In the genomic region with DNA sequence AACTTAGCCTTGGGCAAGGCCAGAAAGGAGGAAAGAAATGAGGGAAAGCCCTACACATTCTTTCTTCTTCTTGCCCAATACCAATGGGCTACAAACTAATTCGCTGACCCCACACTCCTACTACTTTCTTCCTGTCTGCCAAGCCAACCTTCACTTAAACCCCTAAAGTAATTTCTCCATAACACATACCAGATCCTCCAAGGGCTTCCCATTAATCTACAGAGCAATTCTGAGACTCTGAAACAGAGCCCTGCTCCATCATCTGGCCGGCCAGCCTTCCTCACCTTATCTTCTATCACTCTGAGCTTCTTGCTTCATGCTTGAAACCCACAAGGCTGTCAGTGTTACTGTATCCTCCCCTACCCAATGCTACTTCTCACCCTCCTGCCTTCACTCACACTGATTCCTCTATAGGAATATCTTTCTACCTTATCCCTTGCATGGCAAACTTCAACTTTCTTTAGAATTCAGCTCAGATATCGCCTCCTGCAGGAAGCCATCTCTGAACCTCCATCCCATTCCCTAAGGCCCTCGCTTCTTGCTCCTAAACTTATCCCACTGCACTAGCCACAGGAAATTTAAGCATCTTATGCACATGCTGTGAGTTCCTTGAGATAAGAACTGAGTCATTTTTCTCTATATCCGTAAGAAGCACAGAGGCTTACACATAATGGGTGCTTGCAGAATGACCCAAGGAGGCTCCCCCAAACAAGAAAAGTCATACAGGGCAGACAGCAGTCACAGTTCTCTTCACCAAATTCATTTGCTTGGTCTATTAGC, we compare ENCODE assay signal across 19 cellular contexts.
A peak's percentile ranks its signal among the peaks of the same experiment; 100 is the strongest.
DNase-seq lines count a peak whose midpoint lies in the region; ATAC-seq and TF ChIP-seq lines count a peak whose summit lies in the region.
"Had no signal": no experiment of that assay in that cellular context is flagged by ENCODE, and none has a peak within 500 bp of the region (broad histone marks: within the 10 kb centered on the region; RNA-seq: fewer than 3 reads in every experiment).

No MANE protein-coding gene starts in this region.

- H3K9me3 ChIP-seq in esophagus muscularis mucosa = no peaks in the 10 kb centered on the region
- H3K9me3 ChIP-seq: vagina had no signal

- no peak for ATAC-seq in activated B cell treated with CpG ODN at 0.5 μM for 24 hours (ENCODE audit: low read depth)
- no peak for ATAC-seq in GM19328 (IDR thresholded peaks at IDR 0.05; ENCODE audit: unreplicated experiment)
- ATAC-seq: left ventricle myocardium superior, PC-3 had no signal

- no peaks in the 10 kb centered on the region for H3K27me3 ChIP-seq in esophagus muscularis mucosa
- H3K27me3 ChIP-seq: vagina had no signal

- peaks cover 9 to 32% (median 17%) of the 10 kb centered on the region in 4 donors for H3K36me3 ChIP-seq in esophagus muscularis mucosa

- no peaks in the 10 kb centered on the region for H3K27me3 Mint-ChIP-seq in activated B cell treated with CpG ODN at 0.5 μM for 24 hours
- H3K27me3 Mint-ChIP-seq: dendritic cell treated with granulocyte-macrophage colony-stimulating factor and Interleukin-4, amounts not matched to agents 40 ng/mL and 50 ng/mL, for 4 days had no signal

- WGBS in esophagus muscularis mucosa = 93% methylated on average over 5 of the region's 5 CpGs

- TF ChIP-seq POLR2A in esophagus muscularis mucosa (IDR thresholded peaks at IDR 0.05; ENCODE audit: low read depth) = no peak

- peak overlapping the region; percentile 21 for H3K27ac Mint-ChIP-seq in activated B cell treated with CpG ODN at 0.5 μM for 24 hours
- H3K27ac Mint-ChIP-seq: dendritic cell treated with granulocyte-macrophage colony-stimulating factor and Interleukin-4, amounts not matched to agents 40 ng/mL and 50 ng/mL, for 4 days had no signal

- POLR2A ChIA-PET in activated B cell treated with CpG ODN at 0.5 μM for 24 hours (lab: Charles Lee) = no interaction called here

- H3K9me3 Mint-ChIP-seq in activated B cell treated with CpG ODN at 0.5 μM for 24 hours = no peaks in the 10 kb centered on the region
- H3K9me3 Mint-ChIP-seq: dendritic cell treated with granulocyte-macrophage colony-stimulating factor and Interleukin-4, amounts not matched to agents 40 ng/mL and 50 ng/mL, for 4 days had no signal

- H3K36me3 Mint-ChIP-seq in activated B cell treated with CpG ODN at 0.5 μM for 24 hours (ENCODE audit: low read depth) = peaks cover 52% of the 10 kb centered on the region

- no peak overlapping the region for H3K4me3 ChIP-seq in esophagus muscularis mucosa
- H3K4me3 ChIP-seq: vagina had no signal

- CTCF ChIA-PET in activated B cell treated with CpG ODN at 0.5 μM for 24 hours (lab: Charles Lee) = interaction anchor here (0.8 kb wide), 1 partner anchor 191 kb away, joined by 3 read pairs; no protein-coding TSS in a partner anchor

- H3K4me3 Mint-ChIP-seq in activated B cell treated with CpG ODN at 0.5 μM for 24 hours = no peak overlapping the region
- H3K4me3 Mint-ChIP-seq: dendritic cell treated with granulocyte-macrophage colony-stimulating factor and Interleukin-4, amounts not matched to agents 40 ng/mL and 50 ng/mL, for 4 days had no signal

- no peak for TF ChIP-seq EP300 in esophagus muscularis mucosa (IDR thresholded peaks at IDR 0.05)

- peaks cover 59% of the 10 kb centered on the region for H3K4me1 Mint-ChIP-seq in activated B cell treated with CpG ODN at 0.5 μM for 24 hours

- intact Hi-C loops in activated B cell treated with CpG ODN at 0.5 μM for 24 hours (cut with micrococcal nuclease) = loop anchor here (5.0 kb wide), 1 partner anchor 158 kb away; no protein-coding TSS in a partner anchor
- intact Hi-C loops in esophagus muscularis mucosa (cut with DNase I) = no loop called here

- DNase-seq in A172 (ENCODE audit: low spot score) (peak; percentile 28), ELR (ENCODE audit: low read depth) (peak; percentile 61), activated B cell treated with CpG ODN at 0.5 μM for 24 hours (no peak), esophagus muscularis mucosa (ENCODE audit: extremely low spot score) (peak; percentile 47), OCI-M2 (lab: John Stamatoyannopoulos, UW; ENCODE audit: unreplicated experiment) (no peak), SW480 (ENCODE audit: low spot score) (no peak)
- no peak for DNase-seq in stimulated activated CD4-positive, alpha-beta T cell treated with anti-CD3 and anti-CD28 coated beads, Interleukin-4, amount 100 ng/mL, for 24 hours
- DNase-seq: activated CD4-positive, CD25-positive, alpha-beta regulatory T cell; activated effector memory CD4-positive, alpha-beta T cell treated with anti-CD3 and anti-CD28 coated beads, Interleukin-2, amount 50 U/mL, for 16 hours; COR-L47; left ventricle myocardium superior; NCI-H1417; NCI-H2171 treated with DMSO at 0.1 percent for 48 hours; NCI-H774; PC-3; SW 1271 had no signal

- TF ChIP-seq CTCF in activated B cell treated with CpG ODN at 0.5 μM for 24 hours (IDR thresholded peaks at IDR 0.05) = no peak
- TF ChIP-seq CTCF in esophagus muscularis mucosa (IDR thresholded peaks at IDR 0.05) = no peak

- no peak overlapping the region for H3K27ac ChIP-seq in esophagus muscularis mucosa (replicated peaks in 1 of 4)
- H3K27ac ChIP-seq: vagina had no signal

- H3K4me1 ChIP-seq in esophagus muscularis mucosa = peaks cover 17 to 21% (median 18%) of the 10 kb centered on the region in 4 donors

Comparison
In these comparisons a context has a peak if more than half of its experiments do, and no peak if none do; other contexts are left out.
1. DNase-seq: peak in A172 (single experiment), ELR (single experiment) and esophagus muscularis mucosa (single experiment); none in activated B cell treated with CpG ODN at 0.5 μM for 24 hours (single experiment), OCI-M2 (single experiment), stimulated activated CD4-positive, alpha-beta T cell treated with anti-CD3 and anti-CD28 coated beads, Interleukin-4, amount 100 ng/mL, for 24 hours (single experiment) and SW480 (single experiment).